Comparison of ENCODE assay signal across 18 cellular contexts in the genomic region with DNA sequence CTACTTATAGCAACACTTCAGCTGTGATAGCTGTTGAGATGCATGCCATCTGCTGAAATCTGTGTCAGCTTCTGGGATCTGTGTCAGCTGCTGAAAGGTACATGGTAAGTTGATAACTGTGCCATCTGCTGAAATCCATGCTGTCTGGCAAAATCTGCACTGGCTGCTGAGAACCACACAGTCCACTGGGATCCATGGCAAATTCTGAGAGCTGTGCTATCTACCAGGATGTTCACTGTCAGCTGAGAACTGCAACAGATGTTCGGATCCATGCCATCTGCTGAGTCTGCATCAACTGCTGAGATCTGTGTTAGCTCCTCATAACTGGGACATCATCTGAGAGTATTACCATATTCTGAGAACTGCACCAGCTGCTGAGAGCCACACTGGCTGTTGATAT.
"Had no signal": no experiment of that assay in that cellular context is flagged by ENCODE, and none has a peak within 500 bp of the region (broad histone marks: within the 10 kb centered on the region; RNA-seq: fewer than 3 reads in every experiment).

No MANE protein-coding gene starts in this region.

- ATAC-seq: gastroesophageal sphincter; left cardiac atrium; lower lobe of right lung; sciatic nerve; stimulated activated memory B cell treated with anti-CD40 and anti-IgM and Interleukin-4, amounts not matched to agents 10 μg/mL and 1 μg/mL and 100 μg/mL, for 72 hours had no signal

- DNase-seq: colonic mucosa; dermis blood vessel endothelial cell; esophagus squamous epithelium; foreskin fibroblast; immature natural killer cell; kidney; left cardiac atrium; left ventricle myocardium inferior; lower lobe of right lung; naive B cell; spleen; stimulated activated CD4-positive, alpha-beta T cell treated with anti-CD3 and anti-CD28 coated beads, Interleukin-15, amount 100 ng/mL, for 24 hours; stimulated activated CD4-positive, alpha-beta T cell treated with anti-CD3 and anti-CD28 coated beads, Interleukin-1b, Interleukin-23, amount 100 ng/mL, for 48 hours; stimulated activated CD4-positive, alpha-beta T cell treated with anti-CD3 and anti-CD28 coated beads, Interleukin-4, amount 100 ng/mL, for 24 hours; testis had no signal
